In genomic region chrX:140764401-140764919, GRCh38 we compare ENCODE assay signal across 8 cellular contexts. TPM values are rescaled to one million over a fixed set of nuclear protein-coding genes. Genes with fewer than 3 reads are reported as not detected.
DNase-seq lines count a peak whose midpoint lies in the region; ATAC-seq and TF ChIP-seq lines count a peak whose summit lies in the region.

No MANE protein-coding gene starts in this region.

- H3K9me3 ChIP-seq in lower lobe of right lung (no peaks in the 10 kb centered on the region), upper lobe of right lung (no peaks in the 10 kb centered on the region)

- H3K27ac ChIP-seq in lower lobe of right lung (no peak overlapping the region), upper lobe of right lung (no peak overlapping the region)

- ATAC-seq in lower lobe of right lung (peak; percentile 64 to 71), upper lobe of right lung (peak; percentile 64), GM19328 (IDR thresholded peaks at IDR 0.05; ENCODE audit: unreplicated experiment) (no peak), HG03135 (IDR thresholded peaks at IDR 0.05; ENCODE audit: unreplicated experiment) (no peak)

- intact Hi-C loops in lower lobe of right lung (cut with DNase I): no loop called here
- intact Hi-C loops in upper lobe of right lung (cut with DNase I): no loop called here

- in situ Hi-C loops in KBM-7 (cut with MboI; ENCODE audit: low pct_unique_long_range_greater_than_20kb, low sequenced_read_pairs): no loop called here

- DNase-seq in AG09319 (ENCODE audit: extremely low read depth, low read depth) (peak; percentile 25), KBM-7 (peak; percentile 18), cerebellar cortex (ENCODE audit: low spot score) (peak; percentile 16), lower lobe of right lung (peak; percentile 39), upper lobe of right lung (no peak)
- no peak for DNase-seq in stimulated activated CD4-positive, alpha-beta T cell treated with anti-CD3 and anti-CD28 coated beads, Interleukin-2, amount 100 ng/mL, for 48 hours

- H3K36me3 ChIP-seq in lower lobe of right lung: no peaks in the 10 kb centered on the region
- no peaks in the 10 kb centered on the region for H3K36me3 ChIP-seq in upper lobe of right lung

- TF ChIP-seq CTCF in AG09319 (IDR thresholded peaks at IDR 0.05; ENCODE audit: low read depth, low read length) (no peak), lower lobe of right lung (IDR thresholded peaks at IDR 0.05) (no peak), upper lobe of right lung (IDR thresholded peaks at IDR 0.05) (no peak)

- H3K4me3 ChIP-seq in lower lobe of right lung (peak overlapping the region; percentile 48), upper lobe of right lung (peak overlapping the region; percentile 39)

- no peaks in the 10 kb centered on the region for H3K4me1 ChIP-seq in lower lobe of right lung
- H3K4me1 ChIP-seq in upper lobe of right lung: no peaks in the 10 kb centered on the region

- H3K27me3 ChIP-seq in lower lobe of right lung (ENCODE audit: low read depth) (no peaks in the 10 kb centered on the region), upper lobe of right lung (no peaks in the 10 kb centered on the region)

RNA-seq across cellular contexts. Expression of gene LINC00632, which starts 54.9 kb away (rescaled TPM):
- total RNA-seq in lower lobe of right lung (173 TPM), upper lobe of right lung (221 TPM)

Comparison
In these comparisons a context has a peak if more than half of its experiments do, and no peak if none do; other contexts are left out.
1. DNase-seq: peak in AG09319 (single experiment), KBM-7 (single experiment), cerebellar cortex (single experiment) and lower lobe of right lung (single experiment); none in upper lobe of right lung (single experiment) and stimulated activated CD4-positive, alpha-beta T cell treated with anti-CD3 and anti-CD28 coated beads, Interleukin-2, amount 100 ng/mL, for 48 hours (0 of 2).
2. ATAC-seq: peak in lower lobe of right lung (2 of 2) and upper lobe of right lung (single experiment); none in GM19328 (single experiment) and HG03135 (single experiment).